In the genomic region with DNA sequence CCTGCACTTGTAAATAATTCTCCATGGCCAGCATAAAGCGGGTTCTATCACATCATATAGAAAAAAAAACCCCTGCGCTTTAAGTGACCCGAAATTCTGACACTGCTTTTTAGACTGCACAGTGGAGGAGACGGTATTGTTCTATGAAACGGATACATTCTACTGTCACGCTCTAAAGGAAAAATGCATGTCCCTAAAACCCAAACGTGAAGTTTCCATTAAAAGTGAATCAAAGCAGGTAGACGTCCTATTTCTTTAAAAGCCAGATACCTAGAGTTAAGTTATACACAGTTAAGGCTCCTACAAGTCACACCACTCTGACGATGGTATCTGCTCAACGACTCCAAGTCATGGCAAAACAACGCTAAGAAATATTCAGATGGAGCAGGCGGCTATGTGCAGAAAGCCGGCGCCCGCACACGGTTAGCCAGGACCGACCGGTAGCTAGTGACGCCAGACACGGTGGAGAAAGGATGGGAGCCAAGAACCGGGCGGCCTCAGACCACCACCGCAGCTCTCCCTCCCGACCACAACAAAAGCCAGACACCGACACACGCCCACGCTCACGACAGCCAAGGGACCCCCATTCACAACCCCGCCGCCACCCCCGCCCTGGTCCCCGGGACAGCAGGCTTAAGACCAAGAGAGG, we compare ENCODE assay signal across 8 cellular contexts. TPM values are rescaled to one million over a fixed set of nuclear protein-coding genes. Genes with fewer than 3 reads are reported as not detected.
DNase-seq lines count a peak whose midpoint lies in the region; ATAC-seq and TF ChIP-seq lines count a peak whose summit lies in the region.

No MANE protein-coding gene starts in this region.

- peak overlapping the region; percentile 97 for H3K4me3 Mint-ChIP-seq in activated naive CD4-positive, alpha-beta T cell treated with anti-CD3 and anti-CD28 coated beads, Interleukin-2, amount 50 U/mL, for 24 hours

- H3K4me1 Mint-ChIP-seq in activated naive CD4-positive, alpha-beta T cell treated with anti-CD3 and anti-CD28 coated beads, Interleukin-2, amount 50 U/mL, for 24 hours: peaks cover 34% of the 10 kb centered on the region

- H3K27ac Mint-ChIP-seq in activated naive CD4-positive, alpha-beta T cell treated with anti-CD3 and anti-CD28 coated beads, Interleukin-2, amount 50 U/mL, for 24 hours: peak overlapping the region; percentile 97

- H3K36me3 Mint-ChIP-seq in activated naive CD4-positive, alpha-beta T cell treated with anti-CD3 and anti-CD28 coated beads, Interleukin-2, amount 50 U/mL, for 24 hours: peaks cover 11% of the 10 kb centered on the region

- DNase-seq in EH (ENCODE audit: low read depth) (peak; percentile 54), LHCN-M2 (ENCODE audit: low read depth) (peak; percentile 10), heart left ventricle (peak in 3 of 5 donors; percentile 40 to 69 (median 45)), NCI-H187 treated with DMSO at 0.1 percent for 48 hours (lab: John Stamatoyannopoulos, UW) (no peak), OCI-M2 (lab: John Stamatoyannopoulos, UW; ENCODE audit: unreplicated experiment) (no peak)

- intact Hi-C loops in heart left ventricle (cut with DNase I): loop anchor here in 6 of 10 donors (2.0 to 5.0 kb wide), 4 partner anchors 51 to 351 kb away; a partner anchor contains a TSS

- no peak for TF ChIP-seq POLR2A in heart left ventricle (IDR thresholded peaks at IDR 0.05)

- no peak for TF ChIP-seq CTCF in heart left ventricle (IDR thresholded peaks at IDR 0.05)

- H3K27ac ChIP-seq in heart left ventricle (peak overlapping the region; percentile 95 to 100 (median 100)), rectal smooth muscle tissue (ENCODE audit: low read depth, low read length) (peak overlapping the region; percentile 100)

- H3K27me3 ChIP-seq in heart left ventricle (no peaks in the 10 kb centered on the region), rectal smooth muscle tissue (ENCODE audit: control insufficient read depth, insufficient read depth, low read length) (no peaks in the 10 kb centered on the region)

- H3K9ac ChIP-seq in rectal smooth muscle tissue (ENCODE audit: low read length): peak overlapping the region; percentile 97

- H3K9me3 Mint-ChIP-seq in activated naive CD4-positive, alpha-beta T cell treated with anti-CD3 and anti-CD28 coated beads, Interleukin-2, amount 50 U/mL, for 24 hours: no peaks in the 10 kb centered on the region

- no peaks in the 10 kb centered on the region for H3K9me3 ChIP-seq in heart left ventricle

- ATAC-seq in GM21423 (IDR thresholded peaks at IDR 0.05; ENCODE audit: unreplicated experiment) (peak; percentile 15), heart left ventricle (peak in 3 of 4 donors; percentile 21 to 47 (median 33))

- H3K4me3 ChIP-seq in heart left ventricle: peak overlapping the region; percentile 70 to 99 (median 96)
- peak overlapping the region; percentile 89 for H3K4me3 ChIP-seq in rectal smooth muscle tissue (ENCODE audit: low read length)

- H3K27me3 Mint-ChIP-seq in activated naive CD4-positive, alpha-beta T cell treated with anti-CD3 and anti-CD28 coated beads, Interleukin-2, amount 50 U/mL, for 24 hours: no peaks in the 10 kb centered on the region

- peaks cover 0 to 29% (median 26%) of the 10 kb centered on the region in 9 donors for H3K36me3 ChIP-seq in heart left ventricle
- H3K36me3 ChIP-seq in rectal smooth muscle tissue (ENCODE audit: control insufficient read depth, insufficient read depth, low read length): peaks cover 2% of the 10 kb centered on the region

- H3K4me1 ChIP-seq in heart left ventricle: peaks cover 3 to 50% (median 24%) of the 10 kb centered on the region in 12 donors
- H3K4me1 ChIP-seq in rectal smooth muscle tissue (ENCODE audit: control insufficient read depth, insufficient read depth, low read length): peaks cover 16% of the 10 kb centered on the region

- WGBS in heart left ventricle, 4 donors: 1 to 2% (median 2%) methylated on average over 15 to 32 of the region's 32 CpGs

RNA-seq across cellular contexts. Expression of a gene that starts 0.8 kb away (rescaled TPM):
- 358 and 428 TPM in 2 replicates for total RNA-seq in LHCN-M2 (2014; rRNA removed)
- 798 TPM for polyA plus RNA-seq in LHCN-M2 (2012)
- total RNA-seq in heart left ventricle: 100 to 1,000 TPM; 290 to 533 (median 459) TPM
- polyA plus RNA-seq in heart left ventricle: 1,000 to 10,000 TPM in 1 of 2 donors, 100 to 1,000 TPM in 1; 175 to 1,085 TPM

RNA-seq across cellular contexts. Expression of a gene that starts 49.9 kb away (rescaled TPM):
- total RNA-seq in LHCN-M2 (2014; rRNA removed): 255 and 270 TPM in 2 replicates
- polyA plus RNA-seq in LHCN-M2 (2012): 128 TPM
- 100 to 1,000 TPM; 143 to 219 (median 180) TPM for total RNA-seq in heart left ventricle
- 100 to 1,000 TPM in 1 of 2 donors, 10 to 100 TPM in 1; 59.7 to 157 TPM for polyA plus RNA-seq in heart left ventricle

Comparison
In these comparisons a context has a peak if more than half of its experiments do, and no peak if none do; other contexts are left out.
1. DNase-seq: peak in EH (single experiment), LHCN-M2 (single experiment) and heart left ventricle (3 of 5); none in NCI-H187 treated with DMSO at 0.1 percent for 48 hours (single experiment) and OCI-M2 (single experiment).